11 cellular contexts compared by ENCODE assay signal in the genomic region with DNA sequence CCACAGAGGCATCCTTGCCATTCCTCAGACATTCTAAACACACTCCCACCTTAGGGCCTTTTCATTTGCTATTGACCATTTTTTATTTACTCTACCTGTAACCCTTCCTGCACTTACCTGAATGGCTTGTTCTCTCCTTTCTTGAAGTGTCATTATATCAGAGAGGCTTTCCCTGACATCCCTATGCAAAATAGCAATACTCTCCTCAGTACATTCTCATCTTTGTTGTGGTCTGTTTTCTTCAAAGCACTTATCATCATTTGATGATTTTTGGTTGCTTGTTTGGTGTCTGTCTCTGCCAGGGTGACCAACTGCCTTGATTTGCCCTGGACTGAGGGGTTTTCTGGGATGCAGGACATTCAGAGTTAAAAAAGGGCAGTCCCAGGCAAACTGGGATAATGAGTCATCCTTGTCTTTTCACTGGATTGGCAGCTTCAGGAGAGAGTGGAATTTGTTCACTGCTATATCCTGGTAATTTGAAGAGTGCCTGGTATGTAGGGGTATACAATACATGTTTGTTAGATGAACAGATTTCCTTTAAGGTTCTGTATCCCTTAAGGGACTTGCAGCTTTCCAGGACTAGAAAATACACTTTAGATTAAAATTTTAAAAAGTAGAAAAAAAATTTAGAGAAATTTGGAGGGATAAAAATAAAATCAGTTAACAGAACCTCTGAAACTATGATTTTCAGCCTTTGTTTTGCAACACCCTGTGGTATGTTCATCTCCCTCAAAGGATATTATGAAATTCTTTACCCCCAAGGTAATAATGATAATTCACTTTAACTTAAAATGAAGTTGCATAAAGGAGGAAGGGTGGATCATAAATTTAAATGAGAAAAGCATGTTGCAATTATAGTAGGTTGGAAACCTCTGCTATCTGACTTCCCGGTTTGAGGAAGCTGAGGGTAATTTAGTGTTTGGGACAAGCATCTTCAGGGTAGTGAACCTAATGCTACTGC.
DNase-seq lines count a peak whose midpoint lies in the region; ATAC-seq lines count a peak whose summit lies in the region.
"Had no signal": no experiment of that assay in that cellular context is flagged by ENCODE, and none has a peak within 500 bp of the region (broad histone marks: within the 10 kb centered on the region; RNA-seq: fewer than 3 reads in every experiment).

No MANE protein-coding gene starts in this region.

- peaks cover 5% of the 10 kb centered on the region for H3K9me3 Mint-ChIP-seq in activated CD4-positive, alpha-beta T cell treated with anti-CD3 and anti-CD28 coated beads for 36 hours (ENCODE audit: low read depth)
- H3K9me3 Mint-ChIP-seq in stimulated activated memory B cell treated with anti-CD40 and anti-IgM and Interleukin-4, amounts not matched to agents 10 μg/mL and 1 μg/mL and 100 μg/mL, for 72 hours = peaks cover 5% of the 10 kb centered on the region

- no peak for ATAC-seq in activated CD4-positive, alpha-beta T cell treated with anti-CD3 and anti-CD28 coated beads for 36 hours
- ATAC-seq in stimulated activated memory B cell treated with anti-CD40 and anti-IgM and Interleukin-4, amounts not matched to agents 10 μg/mL and 1 μg/mL and 100 μg/mL, for 72 hours = no peak
- ATAC-seq in GM18498 (IDR thresholded peaks at IDR 0.05; ENCODE audit: unreplicated experiment) = no peak

- H3K4me3 Mint-ChIP-seq in activated CD4-positive, alpha-beta T cell treated with anti-CD3 and anti-CD28 coated beads for 36 hours = no peak overlapping the region
- no peak overlapping the region for H3K4me3 Mint-ChIP-seq in stimulated activated memory B cell treated with anti-CD40 and anti-IgM and Interleukin-4, amounts not matched to agents 10 μg/mL and 1 μg/mL and 100 μg/mL, for 72 hours

- no peak overlapping the region for H3K27ac ChIP-seq in caudate nucleus (ENCODE audit: low read depth, low read length)

- H3K36me3 Mint-ChIP-seq in activated CD4-positive, alpha-beta T cell treated with anti-CD3 and anti-CD28 coated beads for 36 hours (ENCODE audit: low read depth) = peaks cover 45% of the 10 kb centered on the region
- H3K36me3 Mint-ChIP-seq in stimulated activated memory B cell treated with anti-CD40 and anti-IgM and Interleukin-4, amounts not matched to agents 10 μg/mL and 1 μg/mL and 100 μg/mL, for 72 hours = peaks cover 65% of the 10 kb centered on the region

- no peak overlapping the region for H3K27ac Mint-ChIP-seq in activated CD4-positive, alpha-beta T cell treated with anti-CD3 and anti-CD28 coated beads for 36 hours
- H3K27ac Mint-ChIP-seq in stimulated activated memory B cell treated with anti-CD40 and anti-IgM and Interleukin-4, amounts not matched to agents 10 μg/mL and 1 μg/mL and 100 μg/mL, for 72 hours = no peak overlapping the region

- peak; percentile 75 for DNase-seq in ACHN
- DNase-seq in HPDE6-E6E7 (ENCODE audit: extremely low spot score) = peak; percentile 38
- peak; percentile 76 for DNase-seq in SKM-1 treated with dmso at 0.1 percent for 144 hours (lab: John Stamatoyannopoulos, UW; ENCODE audit: unreplicated experiment)
- peak; percentile 23 for DNase-seq in iPS DF 19.7 (ENCODE audit: low read depth, low spot score)
- no peak for DNase-seq in activated CD4-positive, alpha-beta T cell treated with anti-CD3 and anti-CD28 coated beads for 36 hours
- no peak for DNase-seq in caudate nucleus (lab: John Stamatoyannopoulos, UW)
- DNase-seq: adrenal gland, NCI-H1694 treated with DMSO at 0.1 percent for 48 hours, T1000 had no signal

- POLR2A ChIA-PET in activated CD4-positive, alpha-beta T cell treated with anti-CD3 and anti-CD28 coated beads for 36 hours (lab: Charles Lee) = no interaction called here

- H3K4me1 Mint-ChIP-seq in activated CD4-positive, alpha-beta T cell treated with anti-CD3 and anti-CD28 coated beads for 36 hours = peaks cover 15% of the 10 kb centered on the region
- no peaks in the 10 kb centered on the region for H3K4me1 Mint-ChIP-seq in stimulated activated memory B cell treated with anti-CD40 and anti-IgM and Interleukin-4, amounts not matched to agents 10 μg/mL and 1 μg/mL and 100 μg/mL, for 72 hours

- intact Hi-C loops in activated CD4-positive, alpha-beta T cell treated with anti-CD3 and anti-CD28 coated beads for 36 hours (cut with DNase I, micrococcal nuclease) = no loop called here

- H3K27me3 Mint-ChIP-seq in activated CD4-positive, alpha-beta T cell treated with anti-CD3 and anti-CD28 coated beads for 36 hours = no peaks in the 10 kb centered on the region
- H3K27me3 Mint-ChIP-seq in stimulated activated memory B cell treated with anti-CD40 and anti-IgM and Interleukin-4, amounts not matched to agents 10 μg/mL and 1 μg/mL and 100 μg/mL, for 72 hours = no peaks in the 10 kb centered on the region

- in situ Hi-C loops in ACHN (cut with HindIII; ENCODE audit: low pct_ligation_motif_present, low pct_unique_long_range_greater_than_20kb, low sequenced_read_pairs) = no loop called here

- CTCF ChIA-PET in activated CD4-positive, alpha-beta T cell treated with anti-CD3 and anti-CD28 coated beads for 36 hours (lab: Charles Lee) = interaction anchor here (0.6 kb wide), 1 partner anchor 557 kb away, joined by 3 read pairs; no protein-coding TSS in a partner anchor

Comparison
In these comparisons a context has a peak if more than half of its experiments do, and no peak if none do; other contexts are left out.
1. DNase-seq: peak in ACHN (single experiment), HPDE6-E6E7 (single experiment), SKM-1 treated with dmso at 0.1 percent for 144 hours (single experiment) and iPS DF 19.7 (single experiment); none in activated CD4-positive, alpha-beta T cell treated with anti-CD3 and anti-CD28 coated beads for 36 hours (single experiment) and caudate nucleus (0 of 61).